Comparison of ENCODE assay signal across 14 cellular contexts in genomic region chr22:49209452-49210195, GRCh38.
DNase-seq lines count a peak whose midpoint lies in the region; ATAC-seq and TF ChIP-seq lines count a peak whose summit lies in the region.
"Had no signal": no experiment of that assay in that cellular context is flagged by ENCODE, and none has a peak within 500 bp of the region (broad histone marks: within the 10 kb centered on the region; RNA-seq: fewer than 3 reads in every experiment).

No MANE protein-coding gene starts in this region.

- H3K27me3 Mint-ChIP-seq in chondrocyte (ENCODE audit: low read depth), result no peaks in the 10 kb centered on the region

- no peaks in the 10 kb centered on the region for H3K4me1 Mint-ChIP-seq in chondrocyte (ENCODE audit: low read depth)
- H3K4me1 Mint-ChIP-seq: central memory CD8-positive, alpha-beta T cell; neural crest cell had no signal

- no peak for TF ChIP-seq CTCF in chondrocyte (IDR thresholded peaks at IDR 0.05)

- no peak overlapping the region for H3K4me3 Mint-ChIP-seq in chondrocyte (ENCODE audit: unreplicated experiment)
- H3K4me3 Mint-ChIP-seq: central memory CD8-positive, alpha-beta T cell; neural crest cell had no signal

- no peak for ATAC-seq in HG03039 (IDR thresholded peaks at IDR 0.05; ENCODE audit: unreplicated experiment)
- ATAC-seq in GM21390 (IDR thresholded peaks at IDR 0.05; ENCODE audit: unreplicated experiment), result no peak
- ATAC-seq: activated CD4-positive, CD25-positive, alpha-beta regulatory T cell treated with anti-CD3 and anti-CD28 coated beads, Interleukin-2, amount 50 U/mL, for 24 hours; stimulated activated naive CD8-positive, alpha-beta T cell treated with anti-CD3 and anti-CD28 coated beads, Interleukin-15, Interleukin-2, amounts not matched to agents 100 U/mL and 50 U/mL, for 24 hours had no signal

- no peak overlapping the region for H3K27ac Mint-ChIP-seq in chondrocyte (ENCODE audit: unreplicated experiment)

- DNase-seq in NCI-H1417 (lab: John Stamatoyannopoulos, UW), result peak in 2 of 3 experiments; percentile 12 to 19
- DNase-seq in NCI-H1417 treated with DMSO at 0.1 percent for 48 hours (lab: John Stamatoyannopoulos, UW), result no peak
- DNase-seq in NCI-H2171 treated with DMSO at 0.1 percent for 48 hours (lab: John Stamatoyannopoulos, UW), result peak; percentile 93
- DNase-seq in chondrocyte (ENCODE audit: low spot score), result peak; percentile 70
- DNase-seq in retina, result peak; percentile 43
- no peak for DNase-seq in stimulated activated naive CD4-positive, alpha-beta T cell (lab: John Stamatoyannopoulos, UW)
- DNase-seq: activated gamma-delta T cell treated with Interleukin-2 at 50 U/mL for 16 hours; stimulated activated CD4-positive, alpha-beta T cell treated with anti-CD3 and anti-CD28 coated beads, Interleukin-1b, Interleukin-23, amount 100 ng/mL, for 48 hours; stimulated activated naive CD8-positive, alpha-beta T cell treated with anti-CD3 and anti-CD28 coated beads, Interleukin-15, Interleukin-2, amounts not matched to agents 100 U/mL and 50 U/mL, for 24 hours had no signal

- H3K36me3 Mint-ChIP-seq in chondrocyte (ENCODE audit: low read depth), result no peaks in the 10 kb centered on the region

- H3K9me3 Mint-ChIP-seq in chondrocyte (ENCODE audit: low read depth), result peaks cover 39% of the 10 kb centered on the region
- H3K9me3 Mint-ChIP-seq: central memory CD8-positive, alpha-beta T cell; neural crest cell had no signal

Comparison
In these comparisons a context has a peak if more than half of its experiments do, and no peak if none do; other contexts are left out.
1. DNase-seq: peak in NCI-H1417 (2 of 3), NCI-H2171 treated with DMSO at 0.1 percent for 48 hours (single experiment), chondrocyte (single experiment) and retina (single experiment); none in NCI-H1417 treated with DMSO at 0.1 percent for 48 hours (single experiment) and stimulated activated naive CD4-positive, alpha-beta T cell (0 of 6).